In the genomic region with DNA sequence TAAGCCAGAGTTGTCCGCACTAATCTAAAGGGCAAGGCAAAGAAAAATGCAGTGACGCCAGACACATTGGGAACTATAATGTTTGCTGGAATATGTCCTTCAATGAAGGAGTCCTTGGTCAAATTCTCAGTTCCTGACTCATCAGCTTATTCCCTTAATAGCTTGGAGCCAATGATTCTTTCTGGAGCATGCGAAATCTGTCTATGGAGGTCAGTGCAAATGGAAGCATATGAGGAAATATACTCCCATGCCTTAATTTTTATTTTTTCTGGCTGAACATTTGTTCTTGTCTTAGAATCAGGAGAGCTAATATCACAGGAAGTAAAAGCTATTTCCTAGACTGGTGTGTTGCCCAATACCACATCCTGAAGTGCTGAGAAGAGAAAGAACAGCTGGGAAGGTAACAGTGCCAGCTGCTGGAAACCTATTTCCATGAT, we compare ENCODE assay signal across 11 cellular contexts.
DNase-seq lines count a peak whose midpoint lies in the region; ATAC-seq and TF ChIP-seq lines count a peak whose summit lies in the region.
"Had no signal": no experiment of that assay in that cellular context is flagged by ENCODE, and none has a peak within 500 bp of the region (broad histone marks: within the 10 kb centered on the region; RNA-seq: fewer than 3 reads in every experiment).

No MANE protein-coding gene starts in this region.

- H3K27me3 ChIP-seq in breast epithelium (no peaks in the 10 kb centered on the region), uterus (no peaks in the 10 kb centered on the region), colonic mucosa (no peaks in the 10 kb centered on the region)

- no peaks in the 10 kb centered on the region for H3K36me3 Mint-ChIP-seq in MCF 10A (ENCODE audit: insufficient read depth, unreplicated experiment)
- peaks cover 3% of the 10 kb centered on the region for H3K36me3 Mint-ChIP-seq in chondrocyte (ENCODE audit: low read depth)

- no peak for TF ChIP-seq CTCF in MCF 10A (IDR thresholded peaks at IDR 0.05; ENCODE audit: unreplicated experiment)
- TF ChIP-seq CTCF in breast epithelium (IDR thresholded peaks at IDR 0.05), result no peak
- peak; percentile 46 for TF ChIP-seq CTCF in chondrocyte (IDR thresholded peaks at IDR 0.05)
- no peak for TF ChIP-seq CTCF in uterus (IDR thresholded peaks at IDR 0.05)
- TF ChIP-seq CTCF in colonic mucosa (IDR thresholded peaks at IDR 0.05), result no peak

- no peaks in the 10 kb centered on the region for H3K9me3 Mint-ChIP-seq in MCF 10A (ENCODE audit: unreplicated experiment)
- H3K9me3 Mint-ChIP-seq in chondrocyte (ENCODE audit: low read depth), result no peaks in the 10 kb centered on the region

- CTCF ChIA-PET in MCF 10A (lab: Yijun Ruan, JAX), result interaction anchor here (0.6 to 2.7 kb wide), 16 partner anchors 9 to 1207 kb away, joined by 3 to 22 read pairs (median 3); no protein-coding TSS in a partner anchor

- TF ChIP-seq POLR2A in breast epithelium (IDR thresholded peaks at IDR 0.05), result no peak
- no peak for TF ChIP-seq POLR2A in uterus (IDR thresholded peaks at IDR 0.05)

- H3K4me3 ChIP-seq in breast epithelium (no peak overlapping the region), uterus (no peak overlapping the region), colonic mucosa (no peak overlapping the region)

- H3K4me1 ChIP-seq in breast epithelium (no peaks in the 10 kb centered on the region), uterus (no peaks in the 10 kb centered on the region), colonic mucosa (no peaks in the 10 kb centered on the region)

- H3K27me3 Mint-ChIP-seq in MCF 10A (ENCODE audit: insufficient read depth, unreplicated experiment) (no peaks in the 10 kb centered on the region), chondrocyte (ENCODE audit: low read depth) (no peaks in the 10 kb centered on the region)

- no peak overlapping the region for H3K9ac ChIP-seq in colonic mucosa (ENCODE audit: low read depth in 2 of 2, low read length in 2 of 2)

- no peak overlapping the region for H3K4me3 Mint-ChIP-seq in MCF 10A (ENCODE audit: unreplicated experiment)
- H3K4me3 Mint-ChIP-seq in chondrocyte (ENCODE audit: unreplicated experiment), result no peak overlapping the region

- ATAC-seq in left lobe of liver (peak; percentile 10), HG03175 (IDR thresholded peaks at IDR 0.05; ENCODE audit: unreplicated experiment) (no peak)

- BruUV-seq in MCF 10A (replicated peaks; lab: Mats Ljungman, UMichigan), result no TSS peak

- H3K27ac Mint-ChIP-seq in MCF 10A (ENCODE audit: low read depth, unreplicated experiment), result peak overlapping the region; percentile 61
- peak overlapping the region; percentile 46 for H3K27ac Mint-ChIP-seq in chondrocyte (ENCODE audit: unreplicated experiment)

- H3K9me3 ChIP-seq in breast epithelium, result no peaks in the 10 kb centered on the region
- peaks cover 0 to 2% of the 10 kb centered on the region in 2 donors for H3K9me3 ChIP-seq in uterus
- H3K9me3 ChIP-seq in colonic mucosa, result no peaks in the 10 kb centered on the region

- H3K36me3 ChIP-seq in breast epithelium (no peaks in the 10 kb centered on the region), uterus (no peaks in the 10 kb centered on the region), colonic mucosa (no peaks in the 10 kb centered on the region)

- H3K4me1 Mint-ChIP-seq in MCF 10A (ENCODE audit: insufficient read depth, unreplicated experiment) (peaks cover 16% of the 10 kb centered on the region), chondrocyte (ENCODE audit: low read depth) (peaks cover 19% of the 10 kb centered on the region)

- POLR2A ChIA-PET in MCF 10A (lab: Yijun Ruan, JAX), result interaction anchor here (1.2 to 1.9 kb wide), 2 partner anchors 157 to 288 kb away, joined by 5 to 16 read pairs; a partner anchor contains a TSS

- peak; percentile 81 for DNase-seq in MCF 10A (ENCODE audit: unreplicated experiment)
- DNase-seq in breast epithelium (ENCODE audit: low spot score in 2 of 2), result no peak
- no peak for DNase-seq in chondrocyte (ENCODE audit: low spot score)
- DNase-seq in left lobe of liver (ENCODE audit: low spot score), result no peak
- DNase-seq in uterus, result peak in 1 of 2 donors; percentile 43
- DNase-seq in NOMO-1 (lab: John Stamatoyannopoulos, UW; ENCODE audit: unreplicated experiment in 2 of 2), result no peak
- DNase-seq in colonic mucosa, result no peak
- DNase-seq: activated CD4-positive, alpha-beta T cell treated with anti-CD3 and anti-CD28 coated beads, Interleukin-2, amount 50 U/mL, for 4 hours; NCI-H446; stimulated activated CD4-positive, alpha-beta T cell treated with anti-CD3 and anti-CD28 coated beads, Interleukin-4, amount 100 ng/mL, for 4 hours had no signal

- H3K27ac ChIP-seq in breast epithelium, result peak overlapping the region in 1 of 2 donors; percentile 54
- H3K27ac ChIP-seq in uterus, result peak overlapping the region; percentile 36 to 52
- H3K27ac ChIP-seq in colonic mucosa, result no peak overlapping the region

- intact Hi-C loops in MCF 10A (cut with micrococcal nuclease), result loop anchor here (1.0 kb wide), 1 partner anchor 287 kb away; no protein-coding TSS in a partner anchor
- intact Hi-C loops in breast epithelium (cut with DNase I; ENCODE audit: low total_unique reads), result no loop called here
- intact Hi-C loops in uterus (cut with DNase I; ENCODE audit: low total_unique reads), result no loop called here
- intact Hi-C loops in colonic mucosa (cut with DNase I), result no loop called here
